19 cellular contexts compared by ENCODE assay signal in genomic region chr4:138555107-138555506, GRCh38.
DNase-seq lines count a peak whose midpoint lies in the region; ATAC-seq and TF ChIP-seq lines count a peak whose summit lies in the region.
"Had no signal": no experiment of that assay in that cellular context is flagged by ENCODE, and none has a peak within 500 bp of the region (broad histone marks: within the 10 kb centered on the region; RNA-seq: fewer than 3 reads in every experiment).

No MANE protein-coding gene starts in this region.

- RAD21 ChIA-PET in HCT116 (lab: Charles Lee; ENCODE audit: low non-redundant PET in 1 of 2, low total read pairs in 2 of 2, uncharacterized antibody in 2 of 2, unreplicated experiment in 2 of 2) = no interaction called here

- no peak for TF ChIP-seq POLR2A in HCT116 (IDR thresholded peaks at IDR 0.05; ENCODE audit: borderline replicate concordance, extremely low read depth, insufficient read depth, insufficient read length)

- peaks cover 4% of the 10 kb centered on the region for H3K36me3 Mint-ChIP-seq in neural progenitor cell

- H3K4me3 Mint-ChIP-seq in neural progenitor cell = no peak overlapping the region
- H3K4me3 Mint-ChIP-seq: activated CD8-positive, alpha-beta T cell treated with anti-CD3 and anti-CD28 coated beads, Interleukin-2, amount 10 ng/mL, durations not matched to agents 7 days and 5 days; activated naive CD8-positive, alpha-beta T cell treated with anti-CD3 and anti-CD28 coated beads for 36 hours had no signal

- intact Hi-C loops in HCT116 (cut with micrococcal nuclease) = no loop called here

- H2AFZ ChIP-seq in HCT116 (ENCODE audit: low read depth, low read length, poor library complexity, severe bottlenecking) = peak overlapping the region; percentile 77
- peak overlapping the region; percentile 76 for H2AFZ ChIP-seq in neural progenitor cell (replicated peaks)

- 0 out of 6 replicates have a peak, but pooled peaks of 1 of the 3 experiments have one; percentile 7 for TF ChIP-seq CTCF in HCT116 (IDR thresholded peaks at IDR 0.05 in 2 of 3, conservative IDR thresholded peaks at IDR 0.05 in 1 of 3; ENCODE audit: borderline replicate concordance in 1 of 3, insufficient read depth in 1 of 3, low read depth in 2 of 3, low read length in 2 of 3)
- no peak for TF ChIP-seq CTCF in neural progenitor cell (IDR thresholded peaks at IDR 0.05)

- H3K27ac ChIP-seq in HCT116 (ENCODE audit: low read depth, low read length) = no peak overlapping the region
- no peak overlapping the region for H3K27ac ChIP-seq in SK-N-MC
- H3K27ac ChIP-seq in neural progenitor cell = no peak overlapping the region
- H3K27ac ChIP-seq: esophagus squamous epithelium, gastrocnemius medialis, SJSA1 had no signal

- CTCF ChIA-PET in HCT116 (lab: Charles Lee) = interaction anchor here (0.7 to 2.0 kb wide), 13 partner anchors 11 to 735 kb away, joined by 3 to 16 read pairs (median 6); partner anchors contain the start of gene SLC7A11

- H3K36me3 ChIP-seq in HCT116 (ENCODE audit: control insufficient read depth in 1 of 2, insufficient read depth in 2 of 2, low read length in 2 of 2) (no peaks in the 10 kb centered on the region), SK-N-MC (ENCODE audit: insufficient read depth, low read length) (no peaks in the 10 kb centered on the region), neural progenitor cell (no peaks in the 10 kb centered on the region)
- H3K36me3 ChIP-seq: esophagus squamous epithelium, gastrocnemius medialis, SJSA1 had no signal

- H3K27me3 ChIP-seq in HCT116 (ENCODE audit: insufficient read depth, low read length) = no peaks in the 10 kb centered on the region
- H3K27me3 ChIP-seq in neural progenitor cell = no peaks in the 10 kb centered on the region
- H3K27me3 ChIP-seq: esophagus squamous epithelium, gastrocnemius medialis, SJSA1 had no signal

- peaks cover 9% of the 10 kb centered on the region for H3K9me3 Mint-ChIP-seq in neural progenitor cell

- H3K4me3 ChIP-seq in HCT116 (replicated peaks in 1 of 2; ENCODE audit: low read depth in 1 of 2, low read length in 2 of 2) (no peak overlapping the region), SK-N-MC (peak overlapping the region; percentile 1; the same call in 1 of the 2 replicates), neural progenitor cell (no peak overlapping the region)
- H3K4me3 ChIP-seq: esophagus squamous epithelium, gastrocnemius medialis, GM12878, SJSA1 had no signal

- POLR2A ChIA-PET in HCT116 (lab: Charles Lee) = interaction anchor here (1.1 to 1.4 kb wide), 2 partner anchors 11 to 313 kb away, joined by 3 read pairs; partner anchors contain the start of gene SLC7A11

- no peak for DNase-seq in HCT116 (ENCODE audit: low read depth, low spot score)
- DNase-seq in SK-N-MC (ENCODE audit: low read depth, low spot score) = no peak
- DNase-seq in neural progenitor cell (ENCODE audit: low spot score) = peak; percentile 14
- DNase-seq in NCI-H526 treated with DMSO at 0.1 percent for 48 hours (lab: John Stamatoyannopoulos, UW) = no peak
- no peak for DNase-seq in HuH-7 (ENCODE audit: low spot score)
- DNase-seq in OCI-M1 (lab: John Stamatoyannopoulos, UW) = no peak
- DNase-seq: activated CD8-positive, alpha-beta T cell treated with anti-CD3 and anti-CD28 coated beads, Interleukin-2, amount 10 ng/mL, durations not matched to agents 7 days and 5 days; activated naive CD8-positive, alpha-beta T cell treated with anti-CD3 and anti-CD28 coated beads for 36 hours; aorta; cortex of kidney; esophagus squamous epithelium; gastrocnemius medialis; NCI-H1436; NCI-H2171; stimulated activated naive CD4-positive, alpha-beta T cell treated with Interleukin-2 at 50 U/mL for 16 hours had no signal

- H3K79me2 ChIP-seq in HCT116 (ENCODE audit: insufficient read depth, low read length) = no peaks in the 10 kb centered on the region
- no peaks in the 10 kb centered on the region for H3K79me2 ChIP-seq in neural progenitor cell (ENCODE audit: low read depth)

- H3K27ac Mint-ChIP-seq in neural progenitor cell = peak overlapping the region; percentile 18
- H3K27ac Mint-ChIP-seq: activated CD8-positive, alpha-beta T cell treated with anti-CD3 and anti-CD28 coated beads, Interleukin-2, amount 10 ng/mL, durations not matched to agents 7 days and 5 days; activated naive CD8-positive, alpha-beta T cell treated with anti-CD3 and anti-CD28 coated beads for 36 hours; progenitor cell of endocrine pancreas had no signal

- no peaks in the 10 kb centered on the region for H3K9me2 ChIP-seq in HCT116 (ENCODE audit: insufficient read depth)

- H3K4me1 ChIP-seq in HCT116 (ENCODE audit: control insufficient read depth in 1 of 2, insufficient read depth in 2 of 2, low read length in 2 of 2) = 0 out of 4 replicates have a peak, but pooled peaks cover 0 to 4% of the 10 kb centered on the region in 2 experiments
- peaks cover 15% of the 10 kb centered on the region for H3K4me1 ChIP-seq in neural progenitor cell
- H3K4me1 ChIP-seq: esophagus squamous epithelium, gastrocnemius medialis, SJSA1 had no signal

- no peak overlapping the region for H3K9ac ChIP-seq in HCT116 (ENCODE audit: low read length)
- H3K9ac ChIP-seq in SK-N-MC (ENCODE audit: insufficient read length) = no peak overlapping the region
- H3K9ac ChIP-seq in neural progenitor cell = no peak overlapping the region

- H4K20me1 ChIP-seq in HCT116 (ENCODE audit: insufficient read depth) (no peaks in the 10 kb centered on the region), neural progenitor cell (ENCODE audit: low read depth) (no peaks in the 10 kb centered on the region)

- H3K9me3 ChIP-seq in HCT116 (ENCODE audit: control insufficient read depth in 1 of 2, insufficient read depth in 1 of 2, low read depth in 1 of 2, low read length in 2 of 2) (no peaks in the 10 kb centered on the region), SK-N-MC (ENCODE audit: low read depth, low read length) (no peaks in the 10 kb centered on the region), neural progenitor cell (ENCODE audit: low read depth) (no peaks in the 10 kb centered on the region)
- H3K9me3 ChIP-seq: esophagus squamous epithelium, gastrocnemius medialis, SJSA1 had no signal

- peak; percentile 8 for ATAC-seq in GM18867 (IDR thresholded peaks at IDR 0.05; ENCODE audit: unreplicated experiment)
- ATAC-seq in HCT116 = peak; percentile 16; the same call in 1 of the 2 replicates
- ATAC-seq: activated CD8-positive, alpha-beta T cell treated with anti-CD3 and anti-CD28 coated beads, Interleukin-2, amount 10 ng/mL, durations not matched to agents 7 days and 5 days; gastrocnemius medialis had no signal

- H3K27me3 Mint-ChIP-seq in neural progenitor cell (ENCODE audit: insufficient read depth, low read depth) = peaks cover 6% of the 10 kb centered on the region
- H3K27me3 Mint-ChIP-seq: activated naive CD8-positive, alpha-beta T cell treated with anti-CD3 and anti-CD28 coated beads for 36 hours; progenitor cell of endocrine pancreas had no signal

- no TSS peak for BruUV-seq in HCT116 (replicated peaks; lab: Mats Ljungman, UMichigan)

- H3K4me1 Mint-ChIP-seq in neural progenitor cell = peaks cover 17% of the 10 kb centered on the region
- H3K4me1 Mint-ChIP-seq: activated naive CD8-positive, alpha-beta T cell treated with anti-CD3 and anti-CD28 coated beads for 36 hours had no signal

- no peak overlapping the region for H3K4me2 ChIP-seq in HCT116 (ENCODE audit: low read length)
- peak overlapping the region; percentile 24 for H3K4me2 ChIP-seq in neural progenitor cell

- H3F3A ChIP-seq in neural progenitor cell (ENCODE audit: low read depth) = peaks cover 3% of the 10 kb centered on the region

- TF ChIP-seq RAD21 in HCT116 (IDR thresholded peaks at IDR 0.05; ENCODE audit: low read depth) = 0 out of 2 replicates have a peak, but pooled peaks have one; percentile 11

TF ChIP-seq in HCT116, 20 proteins besides CTCF, POLR2A, EP300 and RAD21:
- TF ChIP-seq YY1 (IDR thresholded peaks at IDR 0.05; ENCODE audit: extremely low read depth, insufficient replicate concordance, low read depth, low read length) (peak; percentile 24), REST (IDR thresholded peaks at IDR 0.05; ENCODE audit: low read depth) (no peak), ATF3 (IDR thresholded peaks at IDR 0.05) (no peak), FOSL1 (IDR thresholded peaks at IDR 0.05; ENCODE audit: low read depth) (no peak), ZFX (IDR thresholded peaks at IDR 0.05) (no peak)
TF ChIP-seq in HCT116: peak in this region for 1.
